Comparison of ENCODE assay signal across 16 cellular contexts in genomic region chr4:155342142-155342541, GRCh38. TPM values are rescaled to one million over a fixed set of nuclear protein-coding genes. Genes with fewer than 3 reads are reported as not detected.
DNase-seq lines count a peak whose midpoint lies in the region; ATAC-seq, FAIRE-seq and TF ChIP-seq lines count a peak whose summit lies in the region.
"Had no signal": no experiment of that assay in that cellular context is flagged by ENCODE, and none has a peak within 500 bp of the region (broad histone marks: within the 10 kb centered on the region; RNA-seq: fewer than 3 reads in every experiment).

No MANE protein-coding gene starts in this region.

- TF ChIP-seq CTCF in epithelial cell of proximal tubule (conservative IDR thresholded peaks at IDR 0.05; ENCODE audit: low read depth, low read length) (no peak), A673 (conservative IDR thresholded peaks at IDR 0.05; ENCODE audit: low read depth, low read length) (no peak), GM23338 (conservative IDR thresholded peaks at IDR 0.05; ENCODE audit: low read depth in 2 of 2) (no peak)

- H3K36me3 ChIP-seq in A673 (ENCODE audit: insufficient read depth, low read length, poor library complexity, severe bottlenecking) (no peaks in the 10 kb centered on the region), GM23338 (ENCODE audit: insufficient read depth) (no peaks in the 10 kb centered on the region)
- H3K36me3 ChIP-seq: left ventricle myocardium inferior had no signal

- H3K9me3 Mint-ChIP-seq in GM23338, result peaks cover 15% of the 10 kb centered on the region; the same call in 2 of the 3 replicates
- H3K9me3 Mint-ChIP-seq: natural killer cell treated with Interleukin-12 subunit alpha and Interleukin-12 subunit beta and Interleukin-15 and Interleukin-18, amount 100 ng/mL, for 72 hours had no signal

- intact Hi-C loops in A673 (cut with micrococcal nuclease; ENCODE audit: unreplicated experiment), result no loop called here

- CTCF ChIA-PET in A673 (lab: Charles Lee), result no interaction called here

- H3K79me2 ChIP-seq in GM23338 (replicated peaks; ENCODE audit: insufficient read depth), result no peaks in the 10 kb centered on the region

- H3F3A ChIP-seq in GM23338 (replicated peaks; ENCODE audit: low read depth), result no peaks in the 10 kb centered on the region

- DNase-seq in EL (peak; percentile 35), RCC 7860 (ENCODE audit: low spot score) (peak; percentile 5), epithelial cell of proximal tubule (ENCODE audit: low read depth) (peak; percentile 26), myocyte (ENCODE audit: low read depth) (peak; percentile 14), A673 (ENCODE audit: low spot score) (no peak), NCI-H2107 treated with DMSO at 0.1 percent for 48 hours (lab: John Stamatoyannopoulos, UW; ENCODE audit: unreplicated experiment) (no peak), KG1 (lab: John Stamatoyannopoulos, UW) (no peak), GM23338 (ENCODE audit: low spot score) (no peak)
- DNase-seq: left ventricle myocardium inferior; NCI-H187 treated with DMSO at 0.1 percent for 48 hours; NCI-H526 treated with DMSO at 0.1 percent for 48 hours; stimulated activated CD4-positive, alpha-beta T cell treated with anti-CD3 and anti-CD28 coated beads, Interleukin-4, amount 100 ng/mL, for 1 hour; T1000 had no signal

- no peaks in the 10 kb centered on the region for H3K27me3 Mint-ChIP-seq in GM23338 (ENCODE audit: insufficient read depth, low read depth, poor library complexity)
- H3K27me3 Mint-ChIP-seq: stimulated activated memory B cell treated with anti-CD40 and anti-IgM and Interleukin-4, amounts not matched to agents 10 μg/mL and 1 μg/mL and 100 μg/mL, for 72 hours had no signal

- H3K27ac ChIP-seq in A673 (ENCODE audit: low read depth, low read length, poor library complexity, severe bottlenecking) (no peak overlapping the region), GM23338 (ENCODE audit: low read depth) (no peak overlapping the region)
- H3K27ac ChIP-seq: KMS-11, left ventricle myocardium inferior had no signal

- no peaks in the 10 kb centered on the region for H3K4me1 ChIP-seq in A673 (ENCODE audit: insufficient read depth, low read length, poor library complexity, severe bottlenecking)
- no peaks in the 10 kb centered on the region for H3K4me1 ChIP-seq in GM23338 (ENCODE audit: insufficient read depth)
- H3K4me1 ChIP-seq: left ventricle myocardium inferior had no signal

- H3K36me3 Mint-ChIP-seq in GM23338 (ENCODE audit: low read depth), result peaks cover 13% of the 10 kb centered on the region; the same call in 2 of the 3 replicates

- BruUV-seq in A673 (replicated peaks; lab: Mats Ljungman, UMichigan), result no TSS peak

- no peaks in the 10 kb centered on the region for H4K20me1 ChIP-seq in GM23338 (replicated peaks; ENCODE audit: insufficient read depth)

- no peak overlapping the region for H3K27ac Mint-ChIP-seq in GM23338
- H3K27ac Mint-ChIP-seq: natural killer cell treated with Interleukin-12 subunit alpha and Interleukin-12 subunit beta and Interleukin-15 and Interleukin-18, amount 100 ng/mL, for 72 hours; stimulated activated memory B cell treated with anti-CD40 and anti-IgM and Interleukin-4, amounts not matched to agents 10 μg/mL and 1 μg/mL and 100 μg/mL, for 72 hours had no signal

- H3K4me1 Mint-ChIP-seq in GM23338, result no peaks in the 10 kb centered on the region
- H3K4me1 Mint-ChIP-seq: stimulated activated memory B cell treated with anti-CD40 and anti-IgM and Interleukin-4, amounts not matched to agents 10 μg/mL and 1 μg/mL and 100 μg/mL, for 72 hours had no signal

- H3K4me3 ChIP-seq in epithelial cell of proximal tubule (ENCODE audit: low read depth, low read length) (no peak overlapping the region), A673 (ENCODE audit: low read depth, low read length, poor library complexity, severe bottlenecking) (no peak overlapping the region), GM23338 (no peak overlapping the region)
- H3K4me3 ChIP-seq: left ventricle myocardium inferior had no signal

- no peak overlapping the region for H2AFZ ChIP-seq in GM23338

- H3K4me3 Mint-ChIP-seq in GM23338, result no peak overlapping the region
- H3K4me3 Mint-ChIP-seq: natural killer cell treated with Interleukin-12 subunit alpha and Interleukin-12 subunit beta and Interleukin-15 and Interleukin-18, amount 100 ng/mL, for 72 hours; stimulated activated memory B cell treated with anti-CD40 and anti-IgM and Interleukin-4, amounts not matched to agents 10 μg/mL and 1 μg/mL and 100 μg/mL, for 72 hours had no signal

- H3K9me2 ChIP-seq in GM23338 (ENCODE audit: insufficient read depth), result no peaks in the 10 kb centered on the region

- FAIRE-seq in RCC 7860 (lab: Jason Lieb, UNC), result no peak

- no peak for ATAC-seq in GM23338
- ATAC-seq: natural killer cell treated with Interleukin-12 subunit alpha and Interleukin-12 subunit beta and Interleukin-15 and Interleukin-18, amount 100 ng/mL, for 72 hours; stimulated activated memory B cell treated with anti-CD40 and anti-IgM and Interleukin-4, amounts not matched to agents 10 μg/mL and 1 μg/mL and 100 μg/mL, for 72 hours had no signal

- H3K4me2 ChIP-seq in GM23338, result no peak overlapping the region
- H3K4me2 ChIP-seq: KMS-11 had no signal

- H3K9me3 ChIP-seq in A673 (ENCODE audit: low read depth, low read length, poor library complexity, severe bottlenecking), result no peaks in the 10 kb centered on the region
- H3K9me3 ChIP-seq: left ventricle myocardium inferior had no signal

- no peaks in the 10 kb centered on the region for H3K27me3 ChIP-seq in A673 (replicated peaks; ENCODE audit: insufficient read depth, low read depth, low read length, poor library complexity)
- no peaks in the 10 kb centered on the region for H3K27me3 ChIP-seq in GM23338 (ENCODE audit: insufficient read depth)

- POLR2A ChIA-PET in A673 (lab: Charles Lee; ENCODE audit: low non-redundant PET), result no interaction called here

TF ChIP-seq in GM23338, 12 proteins besides CTCF, POLR2A, EP300 and RAD21 (continues in another document):
- no peak for TF ChIP-seq ZNF462 (CRISPR knock-in tag; IDR thresholded peaks at IDR 0.05)
- no peak for TF ChIP-seq ZNF331 (CRISPR knock-in tag; IDR thresholded peaks at IDR 0.05; ENCODE audit: low read depth)
- no peak for TF ChIP-seq EZH2 (IDR thresholded peaks at IDR 0.05; ENCODE audit: low read depth, unreplicated experiment)
- no peak for TF ChIP-seq POLR2AphosphoS5 (IDR thresholded peaks at IDR 0.05; ENCODE audit: low read depth)

RNA-seq across cellular contexts. Expression of gene MAP9, which starts 34.6 kb away (rescaled TPM):
- total RNA-seq in epithelial cell of proximal tubule (7.5 and 9.8 TPM in 2 replicates), myocyte (1.2 and 1.7 TPM in 2 replicates), A673 (2021) (11.3 and 13.7 TPM in 2 replicates)
- polyA plus RNA-seq in myocyte (2012), result 1.6 TPM
- 16.0 and 17.8 TPM in 2 replicates for total RNA-seq in GM23338 (2014; rRNA removed; shearing (Covaris generic))
- polyA plus RNA-seq in GM23338 (2016; fragmentation: Nextera tagmentation; extraction: Ambion mirVana), result 24.8 and 33.7 TPM in 2 replicates

Comparison
In these comparisons a context has a peak if more than half of its experiments do, and no peak if none do; other contexts are left out.
1. DNase-seq: peak in EL (single experiment), RCC 7860 (single experiment), epithelial cell of proximal tubule (single experiment) and myocyte (single experiment); none in A673 (single experiment), NCI-H2107 treated with DMSO at 0.1 percent for 48 hours (single experiment), KG1 (single experiment) and GM23338 (single experiment).